ENCODE assay signal across 12 cellular contexts in genomic region chr1:14626869-14627607, GRCh38. TPM values are rescaled to one million over a fixed set of nuclear protein-coding genes. Genes with fewer than 3 reads are reported as not detected.
DNase-seq lines count a peak whose midpoint lies in the region; ATAC-seq and TF ChIP-seq lines count a peak whose summit lies in the region.
"Had no signal": no experiment of that assay in that cellular context is flagged by ENCODE, and none has a peak within 500 bp of the region (broad histone marks: within the 10 kb centered on the region; RNA-seq: fewer than 3 reads in every experiment).

No MANE protein-coding gene starts in this region.

- CTCF ChIA-PET in RWPE1 (lab: Yijun Ruan, JAX), result interaction anchor here (0.9 kb wide), 1 partner anchor 450 kb away, joined by 3 read pairs; no protein-coding TSS in a partner anchor

- intact Hi-C loops in head of caudate nucleus (cut with DNase I), result no loop called here

- H3K4me3 Mint-ChIP-seq in neural crest cell, result no peak overlapping the region
- H3K4me3 Mint-ChIP-seq: CD4-positive, CD25-positive, alpha-beta regulatory T cell; IgD-negative memory B cell had no signal

- DNase-seq in ELF-1 (ENCODE audit: low read depth, low spot score) (peak; percentile 93), RWPE1 (ENCODE audit: low spot score) (peak; percentile 40), head of caudate nucleus (peak in 32 of 42 donors; percentile 17 to 79 (median 38)), neural crest cell (ENCODE audit: low read depth, low spot score) (no peak), germinal center (ENCODE audit: low spot score) (no peak), COLO829 (ENCODE audit: low spot score) (no peak)
- DNase-seq: CD4-positive, CD25-positive, alpha-beta regulatory T cell had no signal

- no peak overlapping the region for H3K27ac ChIP-seq in RWPE1
- H3K27ac ChIP-seq: uterus had no signal

- peak overlapping the region; percentile 90 for H3K27ac Mint-ChIP-seq in neural crest cell (ENCODE audit: unreplicated experiment)
- H3K27ac Mint-ChIP-seq: activated naive CD4-positive, alpha-beta T cell treated with anti-CD3 and anti-CD28 coated beads, Interleukin-2, amount 50 U/mL, for 72 hours; CD4-positive, CD25-positive, alpha-beta regulatory T cell; IgD-negative memory B cell had no signal

- H3K4me1 Mint-ChIP-seq in neural crest cell, result peaks cover 47% of the 10 kb centered on the region
- H3K4me1 Mint-ChIP-seq: CD4-positive, CD25-positive, alpha-beta regulatory T cell; IgD-negative memory B cell had no signal

- POLR2A ChIA-PET in RWPE1 (lab: Yijun Ruan, JAX; ENCODE audit: low non-redundant PET), result no interaction called here

- ATAC-seq in HG02938 (IDR thresholded peaks at IDR 0.05; ENCODE audit: unreplicated experiment) (no peak), HG03280 (IDR thresholded peaks at IDR 0.05; ENCODE audit: unreplicated experiment) (no peak)
- ATAC-seq: activated naive CD4-positive, alpha-beta T cell treated with anti-CD3 and anti-CD28 coated beads, Interleukin-2, amount 50 U/mL, for 72 hours had no signal

- H3K27me3 Mint-ChIP-seq in neural crest cell (ENCODE audit: low read depth), result no peaks in the 10 kb centered on the region
- H3K27me3 Mint-ChIP-seq: CD4-positive, CD25-positive, alpha-beta regulatory T cell had no signal

- no peak for TF ChIP-seq CTCF in RWPE1 (conservative IDR thresholded peaks at IDR 0.05; ENCODE audit: low read depth)
- TF ChIP-seq CTCF in neural crest cell (conservative IDR thresholded peaks at IDR 0.05), result no peak

- H3K36me3 Mint-ChIP-seq in neural crest cell (ENCODE audit: low read depth), result no peaks in the 10 kb centered on the region
- H3K36me3 Mint-ChIP-seq: CD4-positive, CD25-positive, alpha-beta regulatory T cell; IgD-negative memory B cell had no signal

- H3K9me3 Mint-ChIP-seq in neural crest cell, result peaks cover 2% of the 10 kb centered on the region

RNA-seq across cellular contexts. Expression of gene KAZN, which starts 28.6 kb away (rescaled TPM):
- 10.7 and 11.6 TPM in 2 replicates for total RNA-seq in neural crest cell
- total RNA-seq: CD4-positive, CD25-positive, alpha-beta regulatory T cell had no signal

Comparison
In these comparisons a context has a peak if more than half of its experiments do, and no peak if none do; other contexts are left out.
1. DNase-seq: peak in ELF-1 (single experiment), RWPE1 (single experiment) and head of caudate nucleus (32 of 42); none in neural crest cell (single experiment), germinal center (single experiment) and COLO829 (single experiment).